Comparison of ENCODE assay signal across 1 cellular context in the genomic region with DNA sequence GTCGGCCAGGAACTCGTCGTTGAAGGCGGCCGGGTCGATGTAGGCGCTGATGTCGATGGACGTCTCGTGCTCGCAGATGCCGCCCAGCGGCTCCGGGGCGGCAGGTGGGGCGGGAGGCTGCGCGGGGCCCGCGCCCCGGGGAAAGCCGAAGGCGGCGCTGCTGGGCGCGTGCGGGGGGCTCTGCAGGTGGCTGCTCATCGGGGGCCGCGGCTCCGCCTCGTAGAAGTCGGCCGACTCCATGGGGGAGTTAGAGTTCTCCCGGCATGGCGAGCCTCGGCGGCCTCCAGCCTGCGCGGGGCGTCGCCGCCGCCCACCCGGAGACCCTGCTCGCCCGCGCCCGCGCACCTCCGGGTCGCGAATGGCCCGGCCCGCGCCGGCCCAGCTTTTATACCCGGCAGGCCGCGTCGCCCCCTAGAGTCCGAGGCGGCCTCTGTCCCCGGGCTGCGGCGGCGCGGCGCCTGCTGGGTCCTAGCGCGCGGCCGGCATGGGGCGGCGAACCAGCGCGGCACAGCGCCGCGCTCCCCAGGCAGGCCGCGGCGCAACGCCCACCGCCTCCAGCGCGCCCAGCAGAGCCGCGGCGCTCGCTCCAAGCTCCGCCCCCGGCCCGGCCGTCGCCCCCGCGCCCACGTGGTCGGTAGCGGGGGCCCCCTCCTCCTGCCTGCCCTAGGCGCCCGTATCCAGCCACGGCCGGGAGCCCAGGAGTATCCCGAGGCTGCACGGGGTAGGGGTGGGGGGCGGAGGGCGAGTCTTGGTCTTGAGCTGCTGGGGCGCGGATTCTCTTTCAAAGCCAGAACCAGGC.
A peak's percentile ranks its signal among the peaks of the same experiment; 100 is the strongest.
TF ChIP-seq lines count a peak whose summit lies in the region.

A gene (minus strand): TSS at position 360 of the 799 bp plus-strand sequence. CDS start 120 bp downstream, at position 240.

TF ChIP-seq in IMR-90, 13 proteins besides CTCF, POLR2A, EP300 and RAD21:
- TF ChIP-seq, protein P1, sequence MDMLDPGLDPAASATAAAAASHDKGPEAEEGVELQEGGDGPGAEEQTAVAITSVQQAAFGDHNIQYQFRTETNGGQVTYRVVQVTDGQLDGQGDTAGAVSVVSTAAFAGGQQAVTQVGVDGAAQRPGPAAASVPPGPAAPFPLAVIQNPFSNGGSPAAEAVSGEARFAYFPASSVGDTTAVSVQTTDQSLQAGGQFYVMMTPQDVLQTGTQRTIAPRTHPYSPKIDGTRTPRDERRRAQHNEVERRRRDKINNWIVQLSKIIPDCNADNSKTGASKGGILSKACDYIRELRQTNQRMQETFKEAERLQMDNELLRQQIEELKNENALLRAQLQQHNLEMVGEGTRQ (IDR thresholded peaks at IDR 0.05; ENCODE audit: low read depth, low read length): peak; percentile 45; the same call in 1 of the 2 replicates
- no peak for TF ChIP-seq CHD1 (IDR thresholded peaks at IDR 0.05; ENCODE audit: low read depth, low read length)
- TF ChIP-seq BHLHE40 (IDR thresholded peaks at IDR 0.05; ENCODE audit: low read depth, low read length): no peak
- TF ChIP-seq SMC3 (IDR thresholded peaks at IDR 0.05; ENCODE audit: low read depth, low read length): 0 out of 2 replicates have a peak, but pooled peaks have one; percentile 12
- peak; percentile 38; the same call in 1 of the 2 replicates for TF ChIP-seq MAZ (IDR thresholded peaks at IDR 0.05; ENCODE audit: borderline replicate concordance, low read depth, low read length)
